ENCODE assay signal across 13 cellular contexts in the genomic region with DNA sequence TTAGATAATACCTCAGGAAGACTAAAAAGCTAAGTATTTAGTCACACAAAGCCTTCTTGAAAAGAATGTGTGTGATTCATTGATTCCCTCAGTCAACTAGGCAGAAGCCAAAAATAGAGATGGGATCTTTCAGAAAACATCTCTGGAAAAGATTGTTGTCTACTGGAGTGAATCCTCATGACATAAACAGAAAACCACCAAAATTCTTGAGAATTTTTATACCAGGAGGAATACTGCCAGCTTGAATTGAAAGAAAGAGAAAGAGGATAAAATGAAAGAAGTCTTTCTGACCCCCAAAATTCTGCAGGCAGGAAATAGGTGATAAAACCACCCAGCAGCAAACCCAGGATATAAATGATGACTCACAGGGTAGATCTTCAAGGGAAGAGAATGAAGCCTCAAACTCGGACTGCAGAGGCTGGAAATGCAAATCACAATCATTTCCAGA.
DNase-seq lines count a peak whose midpoint lies in the region; ATAC-seq, FAIRE-seq and TF ChIP-seq lines count a peak whose summit lies in the region.
"Had no signal": no experiment of that assay in that cellular context is flagged by ENCODE, and none has a peak within 500 bp of the region (broad histone marks: within the 10 kb centered on the region; RNA-seq: fewer than 3 reads in every experiment).

No MANE protein-coding gene starts in this region.

- peak overlapping the region; percentile 52 for H3K4me2 ChIP-seq in mammary epithelial cell (ENCODE audit: insufficient read depth, low read depth, low read length)
- no peak overlapping the region for H3K4me2 ChIP-seq in mesendoderm (ENCODE audit: low read length)

- no peak overlapping the region for H4K8ac ChIP-seq in mesendoderm (ENCODE audit: low read depth, low read length)

- CTCF ChIA-PET in mammary epithelial cell (lab: Charles Lee; ENCODE audit: low non-redundant PET), result no interaction called here

- H3K79me2 ChIP-seq in mammary epithelial cell (ENCODE audit: insufficient read depth, low read length) (no peaks in the 10 kb centered on the region), mesendoderm (ENCODE audit: control insufficient read depth, insufficient read depth, low read length) (no peaks in the 10 kb centered on the region)

- no peaks in the 10 kb centered on the region for H3K9me3 ChIP-seq in mammary epithelial cell (replicated peaks; ENCODE audit: insufficient read depth, low read length)
- H3K9me3 ChIP-seq: heart left ventricle, Peyer's patch had no signal

- intact Hi-C loops in mammary epithelial cell (cut with micrococcal nuclease), result no loop called here

- H2BK5ac ChIP-seq in mesendoderm (ENCODE audit: low read length), result no peak overlapping the region

- BruUV-seq in mammary epithelial cell (replicated peaks; lab: Mats Ljungman, UMichigan), result no TSS peak

- no peak overlapping the region for H3K56ac ChIP-seq in mesendoderm (ENCODE audit: low read length)

- H3K79me1 ChIP-seq in mesendoderm (ENCODE audit: low read length), result no peaks in the 10 kb centered on the region

- in situ Hi-C loops in mammary epithelial cell (cut with MboI; ENCODE audit: low sequenced_read_pairs in 2 of 2), result no loop called here

- peaks cover 10% of the 10 kb centered on the region for H3K4me1 ChIP-seq in mammary epithelial cell (ENCODE audit: insufficient read depth, low read length)
- H3K4me1 ChIP-seq in mesendoderm (ENCODE audit: control insufficient read depth, low read depth, low read length), result no peaks in the 10 kb centered on the region
- H3K4me1 ChIP-seq: heart left ventricle, Peyer's patch had no signal

- H3K36me3 ChIP-seq in mammary epithelial cell (ENCODE audit: insufficient read depth, low read length) (no peaks in the 10 kb centered on the region), mesendoderm (ENCODE audit: control insufficient read depth, insufficient read depth, low read length) (no peaks in the 10 kb centered on the region)
- H3K36me3 ChIP-seq: heart left ventricle, Peyer's patch had no signal

- dilution Hi-C loops in mammary epithelial cell (cut with HindIII; ENCODE audit: low sequenced_read_pairs), result no loop called here

- H4K20me1 ChIP-seq in mammary epithelial cell (ENCODE audit: insufficient read depth, low read length), result no peaks in the 10 kb centered on the region

- H3K4me3 ChIP-seq in mammary epithelial cell (replicated peaks in 1 of 3; ENCODE audit: insufficient read depth in 1 of 3, low read depth in 2 of 3, low read length in 3 of 3), result no peak overlapping the region
- H3K4me3 ChIP-seq in mesendoderm (ENCODE audit: low read length), result no peak overlapping the region
- H3K4me3 ChIP-seq: heart left ventricle, Peyer's patch had no signal

- no peaks in the 10 kb centered on the region for H3K27me3 ChIP-seq in mammary epithelial cell (ENCODE audit: insufficient read depth, low read length)
- H3K27me3 ChIP-seq in mesendoderm (ENCODE audit: insufficient read depth, low read length, poor library complexity), result no peaks in the 10 kb centered on the region
- H3K27me3 ChIP-seq: heart left ventricle, Peyer's patch had no signal

- peak overlapping the region; percentile 40 for H2AFZ ChIP-seq in mammary epithelial cell (ENCODE audit: low read depth, low read length)

- no peak overlapping the region for H3K4ac ChIP-seq in mesendoderm (ENCODE audit: low read depth, low read length)

- no peak for FAIRE-seq in GM19239 (lab: Jason Lieb, UNC)
- FAIRE-seq: GM18507 had no signal

- no peak overlapping the region for H3K18ac ChIP-seq in mesendoderm (ENCODE audit: low read length)

- TF ChIP-seq CTCF in mammary epithelial cell (conservative IDR thresholded peaks at IDR 0.05 in 1 of 2, IDR thresholded peaks at IDR 0.05 in 1 of 2; ENCODE audit: extremely low read depth in 1 of 2, insufficient read depth in 1 of 2, low read depth in 1 of 2, low read length in 2 of 2), result no peak

- H2BK120ac ChIP-seq in mesendoderm (ENCODE audit: low read depth, low read length), result no peak overlapping the region

- H3K27ac ChIP-seq in mammary epithelial cell (ENCODE audit: insufficient read depth, low read depth, low read length) (peak overlapping the region; percentile 38), mesendoderm (ENCODE audit: low read depth, low read length) (no peak overlapping the region)
- H3K27ac ChIP-seq: heart left ventricle, Peyer's patch had no signal

- peak; percentile 60 for DNase-seq in AG20443 (ENCODE audit: low spot score)
- DNase-seq in M059J (ENCODE audit: low read depth), result peak; percentile 91
- DNase-seq in mammary epithelial cell, result peak; percentile 16
- DNase-seq in mesendoderm, result peak; percentile 70
- no peak for DNase-seq in GM19239 (ENCODE audit: insufficient read length, low spot score)
- no peak for DNase-seq in NCI-H748 (lab: John Stamatoyannopoulos, UW; ENCODE audit: unreplicated experiment)
- DNase-seq in GOT3 (lab: John Stamatoyannopoulos, UW), result no peak
- DNase-seq: CD8-positive, alpha-beta T cell; heart left ventricle; NCI-H1436 treated with DMSO at 0.1 percent for 48 hours; Peyer's patch had no signal

- H2BK15ac ChIP-seq in mesendoderm (replicated peaks; ENCODE audit: low read depth), result no peak overlapping the region

- H3K23ac ChIP-seq in mesendoderm (ENCODE audit: low read length), result no peak overlapping the region

- H3K9ac ChIP-seq in mammary epithelial cell (ENCODE audit: insufficient read depth, low read length) (no peak overlapping the region), mesendoderm (ENCODE audit: low read length) (no peak overlapping the region)

- no peak for ATAC-seq in GM18520 (IDR thresholded peaks at IDR 0.05; ENCODE audit: unreplicated experiment)
- ATAC-seq: CD8-positive, alpha-beta T cell; heart left ventricle had no signal

- WGBS in mammary epithelial cell (ENCODE audit: low coverage, missing lambda C conversion rate), result 8% methylated on average over 1 of the region's 1 CpG
- no CpG with 5 or more reads among the region's 1 CpG for WGBS in mesendoderm (ENCODE audit: extremely low coverage, insufficient coverage, low lambda C conversion rate)

- no peak overlapping the region for H4K5ac ChIP-seq in mesendoderm (ENCODE audit: low read length)

- no peak overlapping the region for H2AK5ac ChIP-seq in mesendoderm (ENCODE audit: low read length)

Comparison
In these comparisons a context has a peak if more than half of its experiments do, and no peak if none do; other contexts are left out.
1. DNase-seq: peak in AG20443 (single experiment), M059J (single experiment), mammary epithelial cell (single experiment) and mesendoderm (single experiment); none in GM19239 (single experiment), NCI-H748 (single experiment) and GOT3 (single experiment).